10 cellular contexts compared by ENCODE assay signal in the genomic region with DNA sequence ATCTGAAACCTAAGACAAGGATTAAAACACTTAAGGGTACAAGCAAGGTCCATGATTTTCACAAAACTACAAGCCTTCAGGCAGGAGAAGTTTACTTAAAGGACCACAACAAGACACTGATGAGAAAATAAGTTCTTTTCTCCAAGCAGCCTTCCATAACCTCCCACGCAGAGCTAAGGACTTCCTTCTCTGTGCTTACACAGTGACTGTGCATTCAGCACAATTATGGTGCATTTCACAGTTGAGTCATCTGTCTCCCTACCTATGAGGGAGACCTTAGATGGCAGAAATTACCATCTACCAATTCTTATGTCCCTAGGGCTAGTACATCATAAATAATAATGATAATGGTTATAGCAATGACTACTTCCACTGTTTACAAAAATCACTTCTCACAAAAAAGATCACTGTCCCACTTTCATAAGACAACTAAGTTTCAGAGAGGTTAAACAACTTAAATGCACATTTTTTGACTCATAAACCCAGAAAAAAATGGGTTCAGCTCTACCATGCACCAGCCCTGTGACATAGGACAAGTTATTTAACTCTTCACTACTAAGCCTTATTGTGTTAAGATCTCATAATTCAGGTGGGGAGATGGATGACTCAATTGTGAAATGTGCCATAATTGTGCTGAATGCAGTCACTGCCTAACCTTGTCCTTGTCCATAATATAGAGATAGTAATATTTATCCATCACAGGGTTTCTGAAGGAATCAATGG. TPM values are rescaled to one million over a fixed set of nuclear protein-coding genes. Genes with fewer than 3 reads are reported as not detected.
DNase-seq lines count a peak whose midpoint lies in the region; ATAC-seq and TF ChIP-seq lines count a peak whose summit lies in the region.
"Had no signal": no experiment of that assay in that cellular context is flagged by ENCODE, and none has a peak within 500 bp of the region (broad histone marks: within the 10 kb centered on the region; RNA-seq: fewer than 3 reads in every experiment).

No MANE protein-coding gene starts in this region.

- H3K4me1 ChIP-seq in uterus: no peaks in the 10 kb centered on the region

- H3K4me1 Mint-ChIP-seq in activated naive CD8-positive, alpha-beta T cell treated with anti-CD3 and anti-CD28 coated beads, Interleukin-2, amount 50 U/mL, for 24 hours: peaks cover 4% of the 10 kb centered on the region
- H3K4me1 Mint-ChIP-seq in activated naive CD8-positive, alpha-beta T cell treated with anti-CD3 and anti-CD28 coated beads for 36 hours: peaks cover 4% of the 10 kb centered on the region
- peaks cover 14% of the 10 kb centered on the region for H3K4me1 Mint-ChIP-seq in CD14-positive monocyte
- H3K4me1 Mint-ChIP-seq in Calu3 (ENCODE audit: low read depth, unreplicated experiment): no peaks in the 10 kb centered on the region

- H3K27ac Mint-ChIP-seq in activated naive CD8-positive, alpha-beta T cell treated with anti-CD3 and anti-CD28 coated beads, Interleukin-2, amount 50 U/mL, for 24 hours: no peak overlapping the region
- H3K27ac Mint-ChIP-seq in activated naive CD8-positive, alpha-beta T cell treated with anti-CD3 and anti-CD28 coated beads for 36 hours: no peak overlapping the region
- H3K27ac Mint-ChIP-seq in CD14-positive monocyte (peak overlapping the region in 1 of 7 donors; percentile 2), Calu3 (ENCODE audit: unreplicated experiment) (no peak overlapping the region)

- no peak overlapping the region for H3K4me3 ChIP-seq in brain microvascular endothelial cell (ENCODE audit: low read depth, low read length)
- no peak overlapping the region for H3K4me3 ChIP-seq in uterus

- H3K4me3 Mint-ChIP-seq in activated naive CD8-positive, alpha-beta T cell treated with anti-CD3 and anti-CD28 coated beads, Interleukin-2, amount 50 U/mL, for 24 hours: no peak overlapping the region
- no peak overlapping the region for H3K4me3 Mint-ChIP-seq in activated naive CD8-positive, alpha-beta T cell treated with anti-CD3 and anti-CD28 coated beads for 36 hours
- no peak overlapping the region for H3K4me3 Mint-ChIP-seq in CD14-positive monocyte
- no peak overlapping the region for H3K4me3 Mint-ChIP-seq in Calu3 (ENCODE audit: low read depth, unreplicated experiment)

- DNase-seq in activated naive CD8-positive, alpha-beta T cell treated with anti-CD3 and anti-CD28 coated beads, Interleukin-2, amount 50 U/mL, for 24 hours: no peak
- no peak for DNase-seq in activated naive CD8-positive, alpha-beta T cell treated with anti-CD3 and anti-CD28 coated beads for 36 hours
- DNase-seq in brain microvascular endothelial cell: peak; percentile 55
- no peak for DNase-seq in AG08396 (ENCODE audit: low spot score)
- no peak for DNase-seq in CD14-positive monocyte (ENCODE audit: low spot score)
- DNase-seq in Calu3: no peak
- no peak for DNase-seq in uterus
- DNase-seq: activated CD8-positive, alpha-beta memory T cell treated with anti-CD3 and anti-CD28 coated beads for 24 hours; COR-L47 had no signal

- no TSS peak for BruUV-seq in Calu3 (replicated peaks; lab: Mats Ljungman, UMichigan)

- H3K9me3 ChIP-seq in uterus: no peaks in the 10 kb centered on the region

- H3K27me3 ChIP-seq in brain microvascular endothelial cell (replicated peaks): no peaks in the 10 kb centered on the region
- no peaks in the 10 kb centered on the region for H3K27me3 ChIP-seq in uterus

- in situ Hi-C loops in brain microvascular endothelial cell (cut with HindIII; ENCODE audit: low pct_ligation_motif_present, low sequenced_read_pairs): no loop called here

- CTCF ChIA-PET in Calu3 (lab: Charles Lee): interaction anchor here (1.0 kb wide), 1 partner anchor 1071 kb away, joined by 3 read pairs; the partner anchor contains the start of gene B3GALNT2

- H3K36me3 ChIP-seq in brain microvascular endothelial cell (replicated peaks) (peaks cover 5% of the 10 kb centered on the region), uterus (no peaks in the 10 kb centered on the region)

- intact Hi-C loops in CD14-positive monocyte (cut with micrococcal nuclease) (no loop called here), Calu3 (cut with micrococcal nuclease; ENCODE audit: unreplicated experiment) (no loop called here), uterus (cut with DNase I; ENCODE audit: low total_unique reads) (no loop called here)

- no peak for TF ChIP-seq CTCF in brain microvascular endothelial cell (IDR thresholded peaks at IDR 0.05; ENCODE audit: low read depth, low read length, missing control alignments)
- no peak for TF ChIP-seq CTCF in CD14-positive monocyte (IDR thresholded peaks at IDR 0.05)
- TF ChIP-seq CTCF in Calu3 (IDR thresholded peaks at IDR 0.05; ENCODE audit: unreplicated experiment): no peak
- no peak for TF ChIP-seq CTCF in uterus (IDR thresholded peaks at IDR 0.05)

- TF ChIP-seq POLR2A in uterus (IDR thresholded peaks at IDR 0.05): no peak

- peak overlapping the region; percentile 21 for H3K27ac ChIP-seq in brain microvascular endothelial cell
- no peak overlapping the region for H3K27ac ChIP-seq in uterus

- H3K36me3 Mint-ChIP-seq in activated naive CD8-positive, alpha-beta T cell treated with anti-CD3 and anti-CD28 coated beads, Interleukin-2, amount 50 U/mL, for 24 hours (ENCODE audit: low read depth): peaks cover 49% of the 10 kb centered on the region
- H3K36me3 Mint-ChIP-seq in activated naive CD8-positive, alpha-beta T cell treated with anti-CD3 and anti-CD28 coated beads for 36 hours: peaks cover 33% of the 10 kb centered on the region
- H3K36me3 Mint-ChIP-seq in CD14-positive monocyte (peaks cover 48 to 51% of the 10 kb centered on the region in 2 donors), Calu3 (ENCODE audit: insufficient read depth, unreplicated experiment) (peaks cover 3% of the 10 kb centered on the region)

- ATAC-seq in activated naive CD8-positive, alpha-beta T cell treated with anti-CD3 and anti-CD28 coated beads, Interleukin-2, amount 50 U/mL, for 24 hours: peak; percentile 43
- peak; percentile 72 for ATAC-seq in HG03060 (IDR thresholded peaks at IDR 0.05; ENCODE audit: low read depth, unreplicated experiment)

- H3K27me3 Mint-ChIP-seq in activated naive CD8-positive, alpha-beta T cell treated with anti-CD3 and anti-CD28 coated beads, Interleukin-2, amount 50 U/mL, for 24 hours: no peaks in the 10 kb centered on the region
- no peaks in the 10 kb centered on the region for H3K27me3 Mint-ChIP-seq in activated naive CD8-positive, alpha-beta T cell treated with anti-CD3 and anti-CD28 coated beads for 36 hours
- H3K27me3 Mint-ChIP-seq in CD14-positive monocyte (ENCODE audit: low read depth in 3 of 3) (no peaks in the 10 kb centered on the region), Calu3 (ENCODE audit: unreplicated experiment) (no peaks in the 10 kb centered on the region)

- H3K9me3 Mint-ChIP-seq in activated naive CD8-positive, alpha-beta T cell treated with anti-CD3 and anti-CD28 coated beads, Interleukin-2, amount 50 U/mL, for 24 hours: no peaks in the 10 kb centered on the region
- H3K9me3 Mint-ChIP-seq in activated naive CD8-positive, alpha-beta T cell treated with anti-CD3 and anti-CD28 coated beads for 36 hours: no peaks in the 10 kb centered on the region
- H3K9me3 Mint-ChIP-seq in CD14-positive monocyte (no peaks in the 10 kb centered on the region), Calu3 (ENCODE audit: low read depth, unreplicated experiment) (no peaks in the 10 kb centered on the region)

RNA-seq across cellular contexts. Expression of gene TARBP1, which starts 45.3 kb away (rescaled TPM):
- total RNA-seq in activated naive CD8-positive, alpha-beta T cell treated with anti-CD3 and anti-CD28 coated beads for 36 hours: 10 to 100 TPM; 38.6 to 44.0 TPM
- 1 to 10 TPM; 1.4 to 3.2 TPM for polyA plus RNA-seq in CD14-positive monocyte
- total RNA-seq in Calu3 (2022): 38.1 and 39.6 TPM in 2 replicates
- 10 to 100 TPM in 3 of 4 donors, under 1 TPM in 1; 0.88 to 79.8 (median 21.2) TPM for total RNA-seq in uterus
